Comparison of ENCODE assay signal across 22 cellular contexts in the genomic region with DNA sequence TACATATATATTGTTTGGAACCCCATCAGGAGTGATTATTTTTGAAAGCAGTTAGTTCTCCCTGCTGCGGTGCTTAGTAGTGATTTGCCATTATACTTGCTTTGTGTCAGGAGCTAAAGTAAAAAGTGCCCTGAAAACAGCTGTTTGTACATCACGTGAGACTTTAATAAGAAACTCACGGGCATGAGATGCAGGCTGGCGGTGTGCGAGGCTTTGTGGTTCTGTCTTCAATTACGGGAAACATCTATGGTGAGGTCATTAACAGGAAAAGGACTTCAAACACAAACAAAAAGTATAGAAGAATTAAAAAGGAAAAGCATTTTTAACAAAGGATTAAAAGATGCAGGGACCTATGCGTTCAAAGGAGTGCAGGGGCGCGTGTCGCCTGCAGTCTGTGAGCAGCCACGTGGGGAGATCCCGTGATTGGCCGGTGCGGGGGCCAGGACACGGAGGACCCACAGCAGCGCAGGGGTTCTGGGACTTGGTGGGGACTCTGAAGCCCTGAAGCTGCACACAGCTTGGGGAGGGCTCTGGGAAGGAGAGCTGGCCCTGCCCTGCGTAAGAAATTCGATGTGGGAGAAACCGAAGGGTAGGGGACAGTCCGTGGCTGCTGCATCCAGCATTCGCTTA.
DNase-seq lines count a peak whose midpoint lies in the region; ATAC-seq, FAIRE-seq and TF ChIP-seq lines count a peak whose summit lies in the region.
"Had no signal": no experiment of that assay in that cellular context is flagged by ENCODE, and none has a peak within 500 bp of the region (broad histone marks: within the 10 kb centered on the region; RNA-seq: fewer than 3 reads in every experiment).

No MANE protein-coding gene starts in this region.

- H2AFZ ChIP-seq in H1 (ENCODE audit: low read length): 0 out of 2 replicates have a peak overlapping the region, but pooled peaks have one; percentile 67
- peak overlapping the region; percentile 70 for H2AFZ ChIP-seq in neuronal stem cell (ENCODE audit: low read length)
- H2AFZ ChIP-seq in osteoblast (ENCODE audit: low read length): no peak overlapping the region

- no peak overlapping the region for H2AK5ac ChIP-seq in H1 (ENCODE audit: low read depth, low read length)
- peak overlapping the region; percentile 6 for H2AK5ac ChIP-seq in neuronal stem cell (ENCODE audit: low read depth, low read length)

- H3K14ac ChIP-seq in H1 (ENCODE audit: insufficient read length) (no peak overlapping the region), neuronal stem cell (ENCODE audit: low read length) (no peak overlapping the region)

- H4K8ac ChIP-seq in H1 (ENCODE audit: extremely low read depth, insufficient read depth, low read length) (no peak overlapping the region), neuronal stem cell (ENCODE audit: low read depth, low read length) (no peak overlapping the region)

- H3K27ac Mint-ChIP-seq in activated naive CD4-positive, alpha-beta T cell treated with anti-CD3 and anti-CD28 coated beads, Interleukin-2, amount 50 U/mL, for 72 hours: peak overlapping the region; percentile 11 to 54
- H3K27ac Mint-ChIP-seq: activated T-cell treated with anti-CD3 and anti-CD28 coated beads, Interleukin-2, amount 50 U/mL, for 24 hours; nephron had no signal

- in situ Hi-C loops in SK-MEL-5 (cut with HindIII; ENCODE audit: low pct_unique_long_range_greater_than_20kb, low sequenced_read_pairs): no loop called here

- intact Hi-C loops in sigmoid colon (cut with DNase I): no loop called here

- H3K79me1 ChIP-seq in H1 (ENCODE audit: low read depth, low read length) (no peaks in the 10 kb centered on the region), neuronal stem cell (ENCODE audit: low read depth, low read length) (no peaks in the 10 kb centered on the region)

- H2BK5ac ChIP-seq in H1 (ENCODE audit: low read depth, low read length): no peak overlapping the region
- H2BK5ac ChIP-seq in neuronal stem cell (ENCODE audit: low read length): no peak overlapping the region

- H3K9ac ChIP-seq in H1 (replicated peaks in 1 of 4; ENCODE audit: extremely low read depth in 1 of 4, low read depth in 3 of 4, low read length in 3 of 4) (no peak overlapping the region), neuronal stem cell (ENCODE audit: low read depth, low read length, poor library complexity) (no peak overlapping the region)

- H3K4me3 ChIP-seq in H1 (ENCODE audit: extremely low read depth in 1 of 4, insufficient read depth in 2 of 4, low read depth in 3 of 4, low read length in 4 of 4) (no peak overlapping the region), neuronal stem cell (ENCODE audit: low read length in 2 of 2) (no peak overlapping the region), sigmoid colon (no peak overlapping the region), osteoblast (ENCODE audit: insufficient read depth, low read length) (no peak overlapping the region)
- H3K4me3 ChIP-seq: Peyer's patch had no signal

- DNase-seq in activated naive CD4-positive, alpha-beta T cell treated with anti-CD3 and anti-CD28 coated beads, Interleukin-2, amount 50 U/mL, for 72 hours (ENCODE audit: low spot score in 2 of 2): no peak
- no peak for DNase-seq in activated naive CD4-positive, alpha-beta T cell treated with Interleukin-2 at 50 U/mL for 16 hours
- DNase-seq in SK-MEL-5 (ENCODE audit: low read depth, low spot score) (peak; percentile 15), H1 (ENCODE audit: low read depth in 1 of 2, low spot score in 2 of 2) (no peak), neuronal stem cell (ENCODE audit: low spot score) (no peak), sigmoid colon (no peak), osteoblast (ENCODE audit: insufficient read length, low spot score, missing footprints) (no peak)
- DNase-seq: activated CD8-positive, alpha-beta memory T cell treated with anti-CD3 and anti-CD28 coated beads for 24 hours; activated T-cell treated with anti-CD3 and anti-CD28 coated beads, Interleukin-2, amount 50 U/mL, for 24 hours; CD4-positive, CD25-positive, alpha-beta regulatory T cell; DMS 273 treated with DMSO at 0.1 percent for 48 hours; HCEC 1CT; midbrain; NCI-H1436 treated with DMSO at 0.1 percent for 48 hours; NCI-H524 treated with DMSO at 0.1 percent for 48 hours; Peyer's patch; stimulated activated CD4-positive, alpha-beta T cell treated with anti-CD3 and anti-CD28 coated beads, Interleukin-1b, Interleukin-23, amount 100 ng/mL, for 48 hours had no signal

- H3K4me1 ChIP-seq in H1 (replicated peaks in 1 of 4; ENCODE audit: control insufficient read depth in 3 of 4, insufficient read depth in 4 of 4, low read length in 3 of 4) (no peaks in the 10 kb centered on the region), neuronal stem cell (ENCODE audit: control insufficient read depth in 2 of 2, insufficient read depth in 1 of 2, low read depth in 1 of 2, low read length in 2 of 2) (peaks cover 9 to 14% of the 10 kb centered on the region in 2 donors), sigmoid colon (no peaks in the 10 kb centered on the region), osteoblast (ENCODE audit: insufficient read depth, low read length) (no peaks in the 10 kb centered on the region)
- H3K4me1 ChIP-seq: Peyer's patch had no signal

- TF ChIP-seq EP300 in H1 (IDR thresholded peaks at IDR 0.05; ENCODE audit: borderline replicate concordance in 1 of 2, low read depth in 2 of 2, low read length in 2 of 2) (no peak), sigmoid colon (IDR thresholded peaks at IDR 0.05) (no peak)

- no peak overlapping the region for H3K4ac ChIP-seq in H1 (replicated peaks; ENCODE audit: insufficient read length, low read depth, low read length)
- no peak overlapping the region for H3K4ac ChIP-seq in neuronal stem cell (ENCODE audit: low read length)

- H3K27me3 ChIP-seq in H1 (replicated peaks in 1 of 4; ENCODE audit: control insufficient read depth in 3 of 4, extremely low read depth in 1 of 4, insufficient read depth in 3 of 4, low read length in 3 of 4): no peaks in the 10 kb centered on the region
- no peaks in the 10 kb centered on the region for H3K27me3 ChIP-seq in neuronal stem cell (ENCODE audit: control insufficient read depth in 3 of 3, insufficient read depth in 3 of 3, low read depth in 1 of 3, low read length in 3 of 3)
- no peaks in the 10 kb centered on the region for H3K27me3 ChIP-seq in sigmoid colon
- H3K27me3 ChIP-seq in osteoblast (ENCODE audit: insufficient read depth, low read length): no peaks in the 10 kb centered on the region
- H3K27me3 ChIP-seq: Peyer's patch had no signal

- H3K9me3 ChIP-seq in H1 (ENCODE audit: insufficient read depth in 2 of 2, low read depth in 1 of 2, low read length in 1 of 2): no peaks in the 10 kb centered on the region; a peak in 1 of 4 replicates
- H3K9me3 ChIP-seq in neuronal stem cell (replicated peaks in 1 of 2; ENCODE audit: control insufficient read depth in 2 of 2, insufficient read depth in 1 of 2, low read depth in 1 of 2, low read length in 2 of 2): peaks cover 11 to 21% of the 10 kb centered on the region in 2 donors
- H3K9me3 ChIP-seq in sigmoid colon: no peaks in the 10 kb centered on the region
- no peaks in the 10 kb centered on the region for H3K9me3 ChIP-seq in osteoblast (ENCODE audit: low read depth, low read length)
- H3K9me3 ChIP-seq: Peyer's patch had no signal

- peaks cover 0 to 9% of the 10 kb centered on the region in 2 donors for H3K9me3 Mint-ChIP-seq in activated naive CD4-positive, alpha-beta T cell treated with anti-CD3 and anti-CD28 coated beads, Interleukin-2, amount 50 U/mL, for 72 hours
- H3K9me3 Mint-ChIP-seq: activated T-cell treated with anti-CD3 and anti-CD28 coated beads, Interleukin-2, amount 50 U/mL, for 24 hours; CD4-positive, CD25-positive, alpha-beta regulatory T cell had no signal

- H2BK20ac ChIP-seq in H1 (ENCODE audit: low read length): no peak overlapping the region

- no peak overlapping the region for H3K18ac ChIP-seq in H1 (ENCODE audit: extremely low read depth, low read length)
- peak overlapping the region; percentile 36 for H3K18ac ChIP-seq in neuronal stem cell (ENCODE audit: low read length)

- no peak overlapping the region for H3K4me2 ChIP-seq in H1 (ENCODE audit: insufficient read depth in 1 of 2, low read depth in 2 of 2, low read length in 2 of 2)
- no peak overlapping the region for H3K4me2 ChIP-seq in neuronal stem cell (ENCODE audit: insufficient read depth, low read length, poor library complexity, severe bottlenecking)
- H3K4me2 ChIP-seq in osteoblast (ENCODE audit: insufficient read depth, low read length): no peak overlapping the region

- 96% methylated on average over 19 of the region's 21 CpGs; no CpG with 5 or more reads in 1 of the 2 experiments for WGBS in H1 (ENCODE audit: extremely low coverage in 1 of 2, insufficient coverage in 1 of 2, insufficient read length in 1 of 2, insufficient replicate concordance in 2 of 2, low coverage in 1 of 2, low lambda C conversion rate in 2 of 2, missing lambda C conversion rate in 1 of 2), 2 experiments
- no CpG with 5 or more reads among the region's 21 CpGs for WGBS in neuronal stem cell (ENCODE audit: extremely low coverage in 2 of 2, insufficient read length in 2 of 2, insufficient replicate concordance in 1 of 2), 2 donors
- WGBS in sigmoid colon, 2 donors: 90 to 94% methylated on average over 21 of the region's 21 CpGs

- no peaks in the 10 kb centered on the region for H4K20me1 ChIP-seq in H1 (replicated peaks in 1 of 2; ENCODE audit: control insufficient read depth in 1 of 2, insufficient read depth in 2 of 2, low read length in 2 of 2)
- H4K20me1 ChIP-seq in osteoblast (ENCODE audit: insufficient read depth, low read length): no peaks in the 10 kb centered on the region

- H4K5ac ChIP-seq in H1 (ENCODE audit: insufficient read length, low read depth, low read length): no peak overlapping the region

- H3K79me2 ChIP-seq in H1 (ENCODE audit: control insufficient read depth in 1 of 2, insufficient read depth in 2 of 2, low read length in 2 of 2) (no peaks in the 10 kb centered on the region), osteoblast (ENCODE audit: insufficient read depth, low read length) (no peaks in the 10 kb centered on the region)

- H3K27ac ChIP-seq in H1 (ENCODE audit: low read depth, low read length) (no peak overlapping the region), neuronal stem cell (replicated peaks; ENCODE audit: low read length) (peak overlapping the region; percentile 50), sigmoid colon (no peak overlapping the region), osteoblast (ENCODE audit: low read depth, low read length) (no peak overlapping the region)
- H3K27ac ChIP-seq: Peyer's patch had no signal

- peak in 1 of 2 donors; percentile 35 for ATAC-seq in activated naive CD4-positive, alpha-beta T cell treated with anti-CD3 and anti-CD28 coated beads, Interleukin-2, amount 50 U/mL, for 72 hours
- ATAC-seq in HG03159 (IDR thresholded peaks at IDR 0.05; ENCODE audit: unreplicated experiment): no peak

- H2BK120ac ChIP-seq in H1 (replicated peaks; ENCODE audit: low read depth, low read length) (no peak overlapping the region), neuronal stem cell (ENCODE audit: low read depth, low read length) (no peak overlapping the region)

- TF ChIP-seq POLR2A in H1 (IDR thresholded peaks at IDR 0.05; ENCODE audit: control extremely low read depth in 1 of 2, low read depth in 2 of 2, low read length in 2 of 2): no peak
- no peak for TF ChIP-seq POLR2A in sigmoid colon (IDR thresholded peaks at IDR 0.05)

- H3K23me2 ChIP-seq in H1 (ENCODE audit: low read depth, low read length): no peaks in the 10 kb centered on the region

- H3K36me3 ChIP-seq in H1 (ENCODE audit: control insufficient read depth in 2 of 4, insufficient read depth in 4 of 4, low read length in 3 of 4) (no peaks in the 10 kb centered on the region), neuronal stem cell (replicated peaks in 1 of 2; ENCODE audit: control insufficient read depth in 2 of 2, insufficient read depth in 2 of 2, low read length in 2 of 2) (no peaks in the 10 kb centered on the region), sigmoid colon (no peaks in the 10 kb centered on the region), osteoblast (ENCODE audit: insufficient read depth, low read length) (no peaks in the 10 kb centered on the region)
- H3K36me3 ChIP-seq: Peyer's patch had no signal

- H3K23ac ChIP-seq in H1 (ENCODE audit: insufficient read length): no peak overlapping the region
- H3K23ac ChIP-seq in neuronal stem cell (ENCODE audit: low read depth, low read length, poor library complexity): no peak overlapping the region

- H2BK12ac ChIP-seq in H1 (ENCODE audit: low read depth, low read length) (no peak overlapping the region), neuronal stem cell (ENCODE audit: low read length) (no peak overlapping the region)

- no peak overlapping the region for H2BK15ac ChIP-seq in H1 (ENCODE audit: low read length)
- H2BK15ac ChIP-seq in neuronal stem cell (ENCODE audit: low read length): no peak overlapping the region

- no peak overlapping the region for H3K56ac ChIP-seq in H1 (replicated peaks; ENCODE audit: insufficient read length, low read depth, low read length)

- POLR2A ChIA-PET in H1 (lab: Charles Lee; ENCODE audit: partially characterized antibody): no interaction called here

- peaks cover 0 to 8% of the 10 kb centered on the region in 2 donors for H3K36me3 Mint-ChIP-seq in activated naive CD4-positive, alpha-beta T cell treated with anti-CD3 and anti-CD28 coated beads, Interleukin-2, amount 50 U/mL, for 72 hours
- H3K36me3 Mint-ChIP-seq: CD4-positive, CD25-positive, alpha-beta regulatory T cell had no signal

- CTCF ChIA-PET in H1 (lab: Charles Lee; ENCODE audit: partially characterized antibody): interaction anchor here (1.5 kb wide), 1 partner anchor 228 kb away, joined by 3 read pairs; no protein-coding TSS in a partner anchor

- FAIRE-seq in H1 (lab: Jason Lieb, UNC): no peak
- FAIRE-seq: bronchial epithelial cell, GM18507, islet of Langerhans had no signal

- no peak for TF ChIP-seq CTCF in H1 (IDR thresholded peaks at IDR 0.05; ENCODE audit: control extremely low read depth in 1 of 3, insufficient read depth in 1 of 3, low read depth in 1 of 3, low read length in 3 of 3)
- TF ChIP-seq CTCF in sigmoid colon (IDR thresholded peaks at IDR 0.05): no peak
- no peak for TF ChIP-seq CTCF in osteoblast (IDR thresholded peaks at IDR 0.05; ENCODE audit: extremely low read depth, low read depth, low read length)

- no peak for TF ChIP-seq RAD21 in H1 (IDR thresholded peaks at IDR 0.05 in 1 of 2, conservative IDR thresholded peaks at IDR 0.05 in 1 of 2; ENCODE audit: low read depth in 2 of 2, low read length in 2 of 2)

- H4K91ac ChIP-seq in H1 (replicated peaks; ENCODE audit: insufficient read length, low read length) (no peak overlapping the region), neuronal stem cell (ENCODE audit: low read depth, low read length, poor library complexity) (no peak overlapping the region)
